In the genomic region with DNA sequence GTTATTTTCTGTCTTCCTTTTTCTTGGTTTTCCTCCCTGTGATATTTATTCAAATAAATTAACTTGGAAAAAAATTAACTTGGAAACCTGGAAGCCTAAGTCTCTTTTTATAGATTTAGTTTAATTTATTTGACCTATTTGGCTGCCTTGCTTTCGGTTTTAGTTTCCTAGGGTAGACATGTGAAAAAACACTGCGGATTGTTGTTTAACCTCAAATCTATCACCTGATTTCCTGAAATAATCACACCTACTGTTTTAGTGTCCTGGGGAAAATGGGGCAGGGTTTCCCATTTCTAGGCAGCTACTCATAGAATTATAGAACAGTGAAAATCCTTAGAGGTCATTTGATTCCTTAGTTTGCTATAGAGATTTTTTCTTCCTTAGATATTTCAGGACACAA, we compare ENCODE assay signal across 17 cellular contexts.
DNase-seq lines count a peak whose midpoint lies in the region; ATAC-seq and TF ChIP-seq lines count a peak whose summit lies in the region.
"Had no signal": no experiment of that assay in that cellular context is flagged by ENCODE, and none has a peak within 500 bp of the region (broad histone marks: within the 10 kb centered on the region; RNA-seq: fewer than 3 reads in every experiment).

No MANE protein-coding gene starts in this region.

- no peaks in the 10 kb centered on the region for H4K20me1 ChIP-seq in MM.1S (ENCODE audit: insufficient read depth, low read length)
- no peaks in the 10 kb centered on the region for H4K20me1 ChIP-seq in SU-DHL-6 (ENCODE audit: low read depth, low read length)
- H4K20me1 ChIP-seq: BLaER1 treated with 17β-estradiol and CSF1 and Interleukin-3, amounts not matched to agents 10 nM and 100 nM had no signal

- TF ChIP-seq CTCF in MM.1S (IDR thresholded peaks at IDR 0.05; ENCODE audit: low read length) (no peak), SU-DHL-6 (IDR thresholded peaks at IDR 0.05; ENCODE audit: insufficient read depth, low read length, poor library complexity, severe bottlenecking) (no peak)

- H3K4me3 ChIP-seq in MM.1S (ENCODE audit: low read length): no peak overlapping the region
- H3K4me3 ChIP-seq in SU-DHL-6 (ENCODE audit: insufficient read depth, low read length, poor library complexity, severe bottlenecking): no peak overlapping the region
- H3K4me3 ChIP-seq: A549; BLaER1 treated with 17β-estradiol and CSF1 and Interleukin-3, amounts not matched to agents 10 nM and 100 nM had no signal

- DNase-seq in MM.1S (peak; percentile 33), kidney tubule cell (ENCODE audit: low spot score) (peak; percentile 4), GM03348 (ENCODE audit: low spot score) (no peak)
- DNase-seq: AML-193; Caco-2; Calu3; CD4-positive, alpha-beta T cell; CD8-positive, alpha-beta T cell; DMS79 treated with DMSO at 0.1 percent for 48 hours; GF-D8 had no signal

- H3K4me1 ChIP-seq in MM.1S (ENCODE audit: low read length): peaks cover 4% of the 10 kb centered on the region; the same call in 1 of the 2 replicates
- H3K4me1 ChIP-seq: A549; BLaER1 treated with 17β-estradiol and CSF1 and Interleukin-3, amounts not matched to agents 10 nM and 100 nM; Caco-2 had no signal

- no peak overlapping the region for H3K9ac ChIP-seq in MM.1S (ENCODE audit: low read length)
- no peak overlapping the region for H3K9ac ChIP-seq in SU-DHL-6 (ENCODE audit: low read length)
- H3K9ac ChIP-seq: BLaER1 treated with 17β-estradiol and CSF1 and Interleukin-3, amounts not matched to agents 10 nM and 100 nM had no signal

- H3K9me3 ChIP-seq in MM.1S (replicated peaks; ENCODE audit: insufficient read depth, low read length) (no peaks in the 10 kb centered on the region), SU-DHL-6 (ENCODE audit: insufficient read depth, low read length) (no peaks in the 10 kb centered on the region)
- H3K9me3 ChIP-seq: A549; BLaER1 treated with 17β-estradiol and CSF1 and Interleukin-3, amounts not matched to agents 10 nM and 100 nM; Caco-2 had no signal

- H3K79me2 ChIP-seq in MM.1S (ENCODE audit: low read length): no peaks in the 10 kb centered on the region
- no peaks in the 10 kb centered on the region for H3K79me2 ChIP-seq in SU-DHL-6 (ENCODE audit: insufficient read depth, low read length)

- no peak for ATAC-seq in HG02973 (IDR thresholded peaks at IDR 0.05; ENCODE audit: unreplicated experiment)
- ATAC-seq in GM19035 (IDR thresholded peaks at IDR 0.05; ENCODE audit: unreplicated experiment): no peak
- ATAC-seq: A549; CD8-positive, alpha-beta T cell had no signal

- H2AFZ ChIP-seq in MM.1S (ENCODE audit: low read length) (no peak overlapping the region), SU-DHL-6 (ENCODE audit: low read depth, low read length, severe bottlenecking) (peak overlapping the region; percentile 45)

- H3F3A ChIP-seq in MM.1S (ENCODE audit: insufficient read depth, low read length): no peaks in the 10 kb centered on the region
- no peaks in the 10 kb centered on the region for H3F3A ChIP-seq in SU-DHL-6 (ENCODE audit: insufficient read depth)

- H3K27me3 ChIP-seq in MM.1S (replicated peaks; ENCODE audit: insufficient read depth, low read length) (no peaks in the 10 kb centered on the region), SU-DHL-6 (ENCODE audit: low read length) (no peaks in the 10 kb centered on the region)
- H3K27me3 ChIP-seq: BLaER1 treated with 17β-estradiol and CSF1 and Interleukin-3, amounts not matched to agents 10 nM and 100 nM had no signal

- H3K36me3 ChIP-seq in MM.1S (replicated peaks; ENCODE audit: insufficient read depth, low read length): no peaks in the 10 kb centered on the region
- no peaks in the 10 kb centered on the region for H3K36me3 ChIP-seq in SU-DHL-6 (ENCODE audit: low read length)
- H3K36me3 ChIP-seq: BLaER1 treated with 17β-estradiol and CSF1 and Interleukin-3, amounts not matched to agents 10 nM and 100 nM had no signal

- H3K9me2 ChIP-seq in MM.1S (replicated peaks; ENCODE audit: insufficient read depth, low read length) (no peaks in the 10 kb centered on the region), SU-DHL-6 (replicated peaks; ENCODE audit: insufficient read depth, low read length) (no peaks in the 10 kb centered on the region)

- H3K27ac ChIP-seq in MM.1S (ENCODE audit: low read length) (no peak overlapping the region), SU-DHL-6 (ENCODE audit: low read depth, low read length) (no peak overlapping the region)
- H3K27ac ChIP-seq: 22Rv1; A549; BLaER1 treated with 17β-estradiol and CSF1 and Interleukin-3, amounts not matched to agents 10 nM and 100 nM; C4-2B had no signal

- peak overlapping the region; percentile 2; the same call in 1 of the 2 replicates for H3K4me2 ChIP-seq in MM.1S (ENCODE audit: low read depth, low read length)
- peak overlapping the region; percentile 20 for H3K4me2 ChIP-seq in SU-DHL-6 (ENCODE audit: low read depth, low read length, poor library complexity, severe bottlenecking)
- H3K4me2 ChIP-seq: A549; BLaER1 treated with 17β-estradiol and CSF1 and Interleukin-3, amounts not matched to agents 10 nM and 100 nM had no signal
